Comparison of ENCODE assay signal across 29 cellular contexts in genomic region chr6:90039911-90040310, GRCh38.
A peak's percentile ranks its signal among the peaks of the same experiment; 100 is the strongest.
DNase-seq lines count a peak whose midpoint lies in the region; ATAC-seq, FAIRE-seq and TF ChIP-seq lines count a peak whose summit lies in the region.
"Had no signal": no experiment of that assay in that cellular context is flagged by ENCODE, and none has a peak within 500 bp of the region (broad histone marks: within the 10 kb centered on the region; RNA-seq: fewer than 3 reads in every experiment).

No MANE protein-coding gene starts in this region.

- H3K4me1 Mint-ChIP-seq in activated CD4-positive, alpha-beta T cell treated with anti-CD3 and anti-CD28 coated beads, Interleukin-2, amount 10 ng/mL, durations not matched to agents 7 days and 5 days: peaks cover 30% of the 10 kb centered on the region

- peaks cover 25% of the 10 kb centered on the region for H3K4me1 ChIP-seq in osteoblast (ENCODE audit: insufficient read depth, low read length)
- H3K4me1 ChIP-seq: BLaER1, esophagus squamous epithelium, stomach had no signal

- no peaks in the 10 kb centered on the region for H3K27me3 ChIP-seq in osteoblast (ENCODE audit: insufficient read depth, low read length)
- H3K27me3 ChIP-seq: BLaER1, cardiac muscle cell, esophagus squamous epithelium, stomach, tibial artery had no signal

- H3K79me2 ChIP-seq in osteoblast (ENCODE audit: insufficient read depth, low read length): no peaks in the 10 kb centered on the region

- no peaks in the 10 kb centered on the region for H3K9me3 ChIP-seq in osteoblast (ENCODE audit: low read depth, low read length)
- H3K9me3 ChIP-seq: BLaER1, esophagus squamous epithelium, psoas muscle, stomach, tibial artery had no signal

- H4K20me1 ChIP-seq in osteoblast (ENCODE audit: insufficient read depth, low read length): no peaks in the 10 kb centered on the region

- no peak for ATAC-seq in GM21367 (IDR thresholded peaks at IDR 0.05; ENCODE audit: unreplicated experiment)
- ATAC-seq in HG03196 (IDR thresholded peaks at IDR 0.05; ENCODE audit: unreplicated experiment): no peak
- ATAC-seq: HepG2, left ventricle myocardium superior, psoas muscle had no signal

- no peaks in the 10 kb centered on the region for H3K27me3 Mint-ChIP-seq in activated CD4-positive, alpha-beta T cell treated with anti-CD3 and anti-CD28 coated beads, Interleukin-2, amount 10 ng/mL, durations not matched to agents 7 days and 5 days
- H3K27me3 Mint-ChIP-seq: dendritic cell treated with granulocyte-macrophage colony-stimulating factor and Interleukin-4, amounts not matched to agents 40 ng/mL and 50 ng/mL, for 4 days; naive B cell had no signal

- in situ Hi-C loops in astrocyte of the cerebellum (cut with HindIII; ENCODE audit: low sequenced_read_pairs): no loop called here

- POLR2A ChIA-PET in activated CD4-positive, alpha-beta T cell treated with anti-CD3 and anti-CD28 coated beads, Interleukin-2, amount 10 ng/mL, durations not matched to agents 7 days and 5 days (lab: Charles Lee): no interaction called here

- H3K9me3 Mint-ChIP-seq in activated CD4-positive, alpha-beta T cell treated with anti-CD3 and anti-CD28 coated beads, Interleukin-2, amount 10 ng/mL, durations not matched to agents 7 days and 5 days: peaks cover 4% of the 10 kb centered on the region
- H3K9me3 Mint-ChIP-seq: dendritic cell treated with granulocyte-macrophage colony-stimulating factor and Interleukin-4, amounts not matched to agents 40 ng/mL and 50 ng/mL, for 4 days; naive B cell had no signal

- peak overlapping the region; percentile 34 for H3K27ac Mint-ChIP-seq in activated CD4-positive, alpha-beta T cell treated with anti-CD3 and anti-CD28 coated beads, Interleukin-2, amount 10 ng/mL, durations not matched to agents 7 days and 5 days
- H3K27ac Mint-ChIP-seq: dendritic cell treated with granulocyte-macrophage colony-stimulating factor and Interleukin-4, amounts not matched to agents 40 ng/mL and 50 ng/mL, for 4 days; T-helper 2 cell treated with Interferon-gamma antibody and Interleukin-4, amounts not matched to agents 5 μg/mL and 100 μg/mL, for 36 hours had no signal

- TF ChIP-seq CTCF in astrocyte of the cerebellum (IDR thresholded peaks at IDR 0.05; ENCODE audit: low read depth, low read length, missing control alignments): no peak
- no peak for TF ChIP-seq CTCF in osteoblast (IDR thresholded peaks at IDR 0.05; ENCODE audit: extremely low read depth, low read depth, low read length)

- H2AFZ ChIP-seq in osteoblast (ENCODE audit: low read length): no peak overlapping the region

- CTCF ChIA-PET in activated CD4-positive, alpha-beta T cell treated with anti-CD3 and anti-CD28 coated beads, Interleukin-2, amount 10 ng/mL, durations not matched to agents 7 days and 5 days (lab: Charles Lee): no interaction called here

- no peak for FAIRE-seq in RCC 7860 (lab: Jason Lieb, UNC)
- FAIRE-seq: A204.1, HepG2, islet of Langerhans had no signal

- peaks cover 48% of the 10 kb centered on the region for H3K36me3 Mint-ChIP-seq in activated CD4-positive, alpha-beta T cell treated with anti-CD3 and anti-CD28 coated beads, Interleukin-2, amount 10 ng/mL, durations not matched to agents 7 days and 5 days (ENCODE audit: low read depth)

- H3K4me3 ChIP-seq in astrocyte of the cerebellum (ENCODE audit: low read depth, low read length): no peak overlapping the region
- H3K4me3 ChIP-seq in osteoblast (ENCODE audit: insufficient read depth, low read length): no peak overlapping the region
- H3K4me3 ChIP-seq: BLaER1, cardiac muscle cell, esophagus squamous epithelium, psoas muscle, stomach, tibial artery had no signal

- no peak for DNase-seq in activated CD4-positive, alpha-beta T cell treated with anti-CD3 and anti-CD28 coated beads, Interleukin-2, amount 10 ng/mL, durations not matched to agents 7 days and 5 days
- no peak for DNase-seq in activated CD4-positive, alpha-beta T cell treated with anti-CD3 and anti-CD28 coated beads for 48 hours
- DNase-seq in GM04504 (ENCODE audit: low read depth) (peak; percentile 48), astrocyte of the cerebellum (ENCODE audit: low read depth) (peak; percentile 49), osteoblast (ENCODE audit: insufficient read length, low spot score, missing footprints) (no peak), RCC 7860 (ENCODE audit: low spot score) (no peak)
- DNase-seq: activated CD4-positive, alpha-beta T cell treated with anti-CD3 and anti-CD28 coated beads for 4 hours; activated effector memory CD4-positive, alpha-beta T cell treated with anti-CD3 and anti-CD28 coated beads, Interleukin-2, amount 50 U/mL, for 16 hours; activated T-cell treated with anti-CD3 and anti-CD28 coated beads, Interleukin-2, amount 50 U/mL, for 1 hour; COR-L47; DMS53; esophagus squamous epithelium; GF-D8; Kasumi-1; left ventricle myocardium superior; naive B cell; NCI-H446 treated with DMSO at 0.1 percent for 48 hours; psoas muscle; stomach; tibial artery had no signal

- H3K4me2 ChIP-seq in osteoblast (ENCODE audit: insufficient read depth, low read length): peak overlapping the region; percentile 40
- H3K4me2 ChIP-seq: BLaER1 had no signal

- H3K27ac ChIP-seq in osteoblast (ENCODE audit: low read depth, low read length): peak overlapping the region; percentile 87
- H3K27ac ChIP-seq: BLaER1, cardiac muscle cell, esophagus squamous epithelium, psoas muscle, stomach, tibial artery had no signal

- H3K4me3 Mint-ChIP-seq in activated CD4-positive, alpha-beta T cell treated with anti-CD3 and anti-CD28 coated beads, Interleukin-2, amount 10 ng/mL, durations not matched to agents 7 days and 5 days: no peak overlapping the region
- H3K4me3 Mint-ChIP-seq: dendritic cell treated with granulocyte-macrophage colony-stimulating factor and Interleukin-4, amounts not matched to agents 40 ng/mL and 50 ng/mL, for 4 days; naive B cell; T-helper 2 cell treated with Interferon-gamma antibody and Interleukin-4, amounts not matched to agents 5 μg/mL and 100 μg/mL, for 36 hours had no signal

- H3K36me3 ChIP-seq in osteoblast (ENCODE audit: insufficient read depth, low read length): no peaks in the 10 kb centered on the region
- H3K36me3 ChIP-seq: cardiac muscle cell, esophagus squamous epithelium, stomach, tibial artery had no signal

Comparison
In these comparisons a context has a peak if more than half of its experiments do, and no peak if none do; other contexts are left out.
1. DNase-seq: peak in GM04504 (single experiment) and astrocyte of the cerebellum (single experiment); none in activated CD4-positive, alpha-beta T cell treated with anti-CD3 and anti-CD28 coated beads, Interleukin-2, amount 10 ng/mL, durations not matched to agents 7 days and 5 days (single experiment), activated CD4-positive, alpha-beta T cell treated with anti-CD3 and anti-CD28 coated beads for 48 hours (single experiment), osteoblast (single experiment) and RCC 7860 (single experiment).